Comparison of ENCODE assay signal across 13 cellular contexts in genomic region chr22:42365337-42365865, GRCh38.
DNase-seq lines count a peak whose midpoint lies in the region; ATAC-seq and TF ChIP-seq lines count a peak whose summit lies in the region.
"Had no signal": no experiment of that assay in that cellular context is flagged by ENCODE, and none has a peak within 500 bp of the region (broad histone marks: within the 10 kb centered on the region; RNA-seq: fewer than 3 reads in every experiment).

No MANE protein-coding gene starts in this region.

- peaks cover 14% of the 10 kb centered on the region for H3K27me3 Mint-ChIP-seq in endothelial cell (ENCODE audit: unreplicated experiment)

- H3K36me3 Mint-ChIP-seq in endothelial cell (ENCODE audit: low read depth, unreplicated experiment), result peaks cover 4% of the 10 kb centered on the region

- no peak overlapping the region for H3K4me3 Mint-ChIP-seq in endothelial cell (ENCODE audit: unreplicated experiment)

- ATAC-seq in HG03469 (IDR thresholded peaks at IDR 0.05; ENCODE audit: unreplicated experiment), result no peak
- ATAC-seq: K562, upper lobe of right lung had no signal

- H3K27ac Mint-ChIP-seq in endothelial cell (ENCODE audit: unreplicated experiment), result peak overlapping the region; percentile 61

- no peak for TF ChIP-seq CTCF in endothelial cell (IDR thresholded peaks at IDR 0.05; ENCODE audit: unreplicated experiment)

- peak; percentile 9 for DNase-seq in EH (ENCODE audit: low read depth)
- DNase-seq in NCI-H2171 (lab: John Stamatoyannopoulos, UW), result peak; percentile 75
- DNase-seq in endothelial cell (ENCODE audit: low spot score), result no peak
- DNase-seq in pons (ENCODE audit: low spot score), result peak; percentile 70
- DNase-seq in NOMO-1 (lab: John Stamatoyannopoulos, UW; ENCODE audit: unreplicated experiment in 2 of 2), result no peak
- no peak for DNase-seq in Kasumi-1 (lab: John Stamatoyannopoulos, UW)
- no peak for DNase-seq in midbrain (lab: John Stamatoyannopoulos, UW)
- DNase-seq: activated T-cell treated with anti-CD3 and anti-CD28 coated beads for 4 hours; DND-41; stimulated activated CD4-positive, alpha-beta T cell treated with anti-CD3 and anti-CD28 coated beads, Interleukin-15, amount 100 ng/mL, for 24 hours; upper lobe of right lung had no signal

- H3K9me3 Mint-ChIP-seq in endothelial cell (ENCODE audit: unreplicated experiment), result no peaks in the 10 kb centered on the region

- H3K4me1 Mint-ChIP-seq in endothelial cell (ENCODE audit: unreplicated experiment), result peaks cover 15% of the 10 kb centered on the region

Comparison
In these comparisons a context has a peak if more than half of its experiments do, and no peak if none do; other contexts are left out.
1. DNase-seq: peak in EH (single experiment), NCI-H2171 (single experiment) and pons (single experiment); none in endothelial cell (single experiment), NOMO-1 (0 of 2), Kasumi-1 (0 of 2) and midbrain (single experiment).